ENCODE assay signal across 1 cellular context in genomic region chr20:64111841-64112641, GRCh38.
TF ChIP-seq lines count a peak whose summit lies in the region.

No MANE protein-coding gene starts in this region.

TF ChIP-seq in HepG2, 621 proteins besides CTCF, POLR2A, EP300 and RAD21:
- TF ChIP-seq ZNF687 (CRISPR knock-in tag; IDR thresholded peaks at IDR 0.05) (peak; percentile 39), MAX (IDR thresholded peaks at IDR 0.05) (0 out of 2 replicates have a peak, but pooled peaks have one; percentile 12), ZNF280D (CRISPR knock-in tag; IDR thresholded peaks at IDR 0.05) (no peak), ZNF296 (CRISPR knock-in tag; conservative IDR thresholded peaks at IDR 0.05) (0 out of 2 replicates have a peak, but pooled peaks have one; percentile 8), RCOR2 (CRISPR knock-in tag; IDR thresholded peaks at IDR 0.05) (no peak), ZFP91 (CRISPR knock-in tag; IDR thresholded peaks at IDR 0.05; ENCODE audit: borderline replicate concordance) (0 out of 2 replicates have a peak, but pooled peaks have one; percentile 53)
